Comparison of ENCODE assay signal across 8 cellular contexts in the genomic region with DNA sequence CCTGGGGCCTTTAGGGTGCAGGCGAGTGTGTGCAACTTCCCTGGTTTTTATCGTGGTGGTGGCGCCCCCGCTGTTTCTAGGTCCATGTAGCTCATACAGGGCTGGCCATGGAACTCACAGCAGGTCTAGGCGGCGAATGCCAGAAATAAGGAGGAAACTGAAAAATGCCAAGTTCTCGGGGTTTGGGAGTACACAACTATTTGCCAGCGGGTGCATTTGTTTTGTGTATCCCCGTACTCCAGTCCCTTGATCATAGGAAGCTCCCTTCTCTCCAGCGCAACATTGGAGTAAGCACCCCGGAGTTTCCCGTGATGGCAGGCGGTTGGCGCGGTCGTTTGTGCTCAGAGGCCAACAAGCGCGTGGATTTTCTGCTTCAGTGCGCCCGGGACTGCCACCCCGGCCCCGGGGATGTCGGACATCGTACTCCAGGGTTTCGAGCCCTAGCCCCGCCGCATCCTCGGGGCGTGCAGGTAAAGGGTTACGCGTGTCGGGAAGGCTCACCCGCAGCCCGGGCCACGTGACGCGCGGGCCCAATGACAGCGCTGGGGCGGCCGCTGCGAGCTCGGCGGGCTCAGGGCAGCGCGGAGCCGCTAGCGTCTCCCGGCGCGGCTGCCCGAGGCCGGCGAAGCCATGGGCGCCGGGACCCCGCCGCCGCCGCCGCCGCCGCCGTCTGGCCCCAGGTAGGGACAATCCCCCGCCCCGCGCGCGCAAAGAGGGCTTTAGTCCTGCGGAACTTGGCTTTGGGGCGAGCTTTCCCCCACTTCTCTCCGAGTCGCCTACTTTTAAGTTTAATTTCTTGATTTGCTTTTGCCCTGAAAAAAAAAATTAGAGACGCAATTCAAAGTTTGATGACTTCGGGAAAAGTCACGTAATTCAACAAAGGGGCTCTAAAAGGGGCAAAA.
DNase-seq lines count a peak whose midpoint lies in the region; ATAC-seq and TF ChIP-seq lines count a peak whose summit lies in the region.

No MANE protein-coding gene starts in this region.

- peak; percentile 36 for DNase-seq in NCI-H82 (lab: John Stamatoyannopoulos, UW)
- no peak for DNase-seq in NCI-H82 treated with DMSO at 0.1 percent for 48 hours (lab: John Stamatoyannopoulos, UW; ENCODE audit: unreplicated experiment)
- peak; percentile 62 for DNase-seq in PC-3
- peak; percentile 66 for DNase-seq in activated naive CD4-positive, alpha-beta T cell treated with anti-CD3 and anti-CD28 coated beads, Interleukin-2, amount 10 ng/mL, durations not matched to agents 7 days and 5 days
- DNase-seq in head of caudate nucleus: peak; percentile 41 to 91 (median 79)
- peak in 52 of 56 donors; percentile 3 to 84 (median 54) for DNase-seq in nucleus accumbens (lab: John Stamatoyannopoulos, UW)
- peak; percentile 15 to 19 for DNase-seq in tibial nerve (ENCODE audit: low spot score in 2 of 2)

- H3K36me3 ChIP-seq in PC-3 (ENCODE audit: low read depth, low read length): no peaks in the 10 kb centered on the region
- no peaks in the 10 kb centered on the region for H3K36me3 ChIP-seq in tibial nerve

- H3K4me2 ChIP-seq in PC-3 (ENCODE audit: low read length): peak overlapping the region; percentile 80

- H3K4me1 ChIP-seq in PC-3 (ENCODE audit: insufficient read depth, low read length): peaks cover 23% of the 10 kb centered on the region; the same call in 1 of the 2 replicates
- H3K4me1 ChIP-seq in tibial nerve: peaks cover 0 to 16% (median 0%) of the 10 kb centered on the region in 4 donors

- H4K20me1 ChIP-seq in PC-3 (ENCODE audit: low read length): no peaks in the 10 kb centered on the region

- TF ChIP-seq CTCF in PC-3 (conservative IDR thresholded peaks at IDR 0.05; ENCODE audit: low read depth, low read length) (no peak), tibial nerve (IDR thresholded peaks at IDR 0.05) (peak in 1 of 5 experiments; percentile 12)

- POLR2A ChIA-PET in PC-3 (lab: Charles Lee; ENCODE audit: unreplicated experiment): interaction anchor here (0.6 kb wide), 1 partner anchor 19 kb away, joined by 4 read pairs; no protein-coding TSS in a partner anchor

- H3F3A ChIP-seq in PC-3 (ENCODE audit: low read length, unreplicated experiment): no peaks in the 10 kb centered on the region

- H3K4me3 ChIP-seq in PC-3 (ENCODE audit: low read length) (peak overlapping the region; percentile 70), tibial nerve (peak overlapping the region; percentile 39 to 60 (median 49))

- peak overlapping the region; percentile 57 for H3K4me3 Mint-ChIP-seq in activated naive CD4-positive, alpha-beta T cell treated with anti-CD3 and anti-CD28 coated beads, Interleukin-2, amount 10 ng/mL, durations not matched to agents 7 days and 5 days

- H3K9ac ChIP-seq in PC-3 (ENCODE audit: low read length): peak overlapping the region; percentile 58

- intact Hi-C loops in PC-3 (cut with micrococcal nuclease) (loop anchor here (1.0 kb wide), 3 partner anchors 75 to 349 kb away; no protein-coding TSS in a partner anchor), head of caudate nucleus (cut with DNase I) (no loop called here)

- peaks cover 15% of the 10 kb centered on the region for H3K4me1 Mint-ChIP-seq in activated naive CD4-positive, alpha-beta T cell treated with anti-CD3 and anti-CD28 coated beads, Interleukin-2, amount 10 ng/mL, durations not matched to agents 7 days and 5 days

- CTCF ChIA-PET in PC-3 (lab: Charles Lee): interaction anchor here (0.6 to 2.0 kb wide), 6 partner anchors 10 to 113 kb away, joined by 3 to 33 read pairs (median 5); no protein-coding TSS in a partner anchor
- CTCF ChIA-PET in activated naive CD4-positive, alpha-beta T cell treated with anti-CD3 and anti-CD28 coated beads, Interleukin-2, amount 10 ng/mL, durations not matched to agents 7 days and 5 days (lab: Charles Lee): interaction anchor here (0.6 to 6.1 kb wide), 12 partner anchors 8 to 1060 kb away, joined by 3 to 40 read pairs (median 3); no protein-coding TSS in a partner anchor

- H3K36me3 Mint-ChIP-seq in activated naive CD4-positive, alpha-beta T cell treated with anti-CD3 and anti-CD28 coated beads, Interleukin-2, amount 10 ng/mL, durations not matched to agents 7 days and 5 days: no peaks in the 10 kb centered on the region

- BruUV-seq in PC-3 (replicated peaks; lab: Mats Ljungman, UMichigan): no TSS peak

- H3K27ac ChIP-seq in PC-3 (ENCODE audit: low read length) (0 out of 2 replicates have a peak overlapping the region, but pooled peaks have one; percentile 17), tibial nerve (peak overlapping the region in 1 of 4 donors; percentile 50)

- 1 to 2% methylated on average over 23 to 76 of the region's 76 CpGs for WGBS in tibial nerve, 2 donors

- peaks cover 48% of the 10 kb centered on the region for H3K27me3 Mint-ChIP-seq in activated naive CD4-positive, alpha-beta T cell treated with anti-CD3 and anti-CD28 coated beads, Interleukin-2, amount 10 ng/mL, durations not matched to agents 7 days and 5 days

- no peaks in the 10 kb centered on the region for H3K9me2 ChIP-seq in PC-3 (replicated peaks; ENCODE audit: low read length)

- H3K27me3 ChIP-seq in PC-3 (ENCODE audit: low read length) (0 out of 2 replicates have a peak, but pooled peaks cover 3% of the 10 kb centered on the region), tibial nerve (peaks cover 0 to 46% of the 10 kb centered on the region in 2 donors)

- no peak for TF ChIP-seq EP300 in tibial nerve (IDR thresholded peaks at IDR 0.05)

- no peak overlapping the region for H3K27ac Mint-ChIP-seq in activated naive CD4-positive, alpha-beta T cell treated with anti-CD3 and anti-CD28 coated beads, Interleukin-2, amount 10 ng/mL, durations not matched to agents 7 days and 5 days

- H3K9me3 ChIP-seq in PC-3 (ENCODE audit: low read length) (no peaks in the 10 kb centered on the region), tibial nerve (no peaks in the 10 kb centered on the region)

- peak; percentile 60 for ATAC-seq in HG03108 (IDR thresholded peaks at IDR 0.05; ENCODE audit: unreplicated experiment)
- peak; percentile 87 for ATAC-seq in PC-3

- H3K9me3 Mint-ChIP-seq in activated naive CD4-positive, alpha-beta T cell treated with anti-CD3 and anti-CD28 coated beads, Interleukin-2, amount 10 ng/mL, durations not matched to agents 7 days and 5 days: no peaks in the 10 kb centered on the region

- H2AFZ ChIP-seq in PC-3 (ENCODE audit: low read length): peak overlapping the region; percentile 98

- no peak for TF ChIP-seq POLR2A in tibial nerve (IDR thresholded peaks at IDR 0.05)

- H3K79me2 ChIP-seq in PC-3 (ENCODE audit: low read length): peaks cover 40% of the 10 kb centered on the region
